In genomic region chr11:81270686-81271085, GRCh38 we compare ENCODE assay signal across 27 cellular contexts.
"Had no signal": no experiment of that assay in that cellular context is flagged by ENCODE, and none has a peak within 500 bp of the region (broad histone marks: within the 10 kb centered on the region; RNA-seq: fewer than 3 reads in every experiment).

No MANE protein-coding gene starts in this region.

- DNase-seq: stimulated activated CD4-positive, alpha-beta T cell treated with anti-CD3 and anti-CD28 coated beads, Interleukin-2, amount 100 ng/mL, for 48 hours; stimulated activated CD4-positive, alpha-beta T cell treated with anti-CD3 and anti-CD28 coated beads, Interleukin-4, amount 100 ng/mL, for 1 hour; stimulated activated CD4-positive, alpha-beta T cell treated with anti-CD3 and anti-CD28 coated beads, Interleukin-4, amount 100 ng/mL, for 24 hours; stimulated activated CD4-positive, alpha-beta T cell treated with anti-CD3 and anti-CD28 coated beads, Interleukin-4, amount 100 ng/mL, for 4 hours; stimulated activated CD8-positive, alpha-beta memory T cell treated with anti-CD3 and anti-CD28 coated beads, Interleukin-4, amount 100 ng/mL, for 48 hours; stimulated activated naive B cell treated with anti-CD40 and anti-IgM and Interleukin-4, amounts not matched to agents 10 μg/mL and 1 μg/mL and 100 μg/mL, for 72 hours; stimulated activated naive CD4-positive, alpha-beta T cell; stimulated activated naive CD4-positive, alpha-beta T cell treated with Interleukin-2 at 50 U/mL for 16 hours; stimulated activated naive CD8-positive, alpha-beta T cell treated with anti-CD3 and anti-CD28 coated beads, Interleukin-15, amount 100 ng/mL, for 72 hours; stimulated activated naive CD8-positive, alpha-beta T cell treated with anti-CD3 and anti-CD28 coated beads, Interleukin-15, Interleukin-2, amounts not matched to agents 100 U/mL and 50 U/mL, for 24 hours; stomach; substantia nigra; testis; thyroid gland; tibial artery; transverse colon; trophoblast cell; upper lobe of left lung; upper lobe of right lung; uterus had no signal

- H3K4me3 ChIP-seq: stomach, suprapubic skin, testis, thoracic aorta, thyroid gland, tibial artery, tibial nerve, transverse colon, upper lobe of left lung, upper lobe of right lung, uterus, vagina had no signal

- H3K27ac ChIP-seq: stomach, suprapubic skin, testis, thoracic aorta, thyroid gland, tibial artery, tibial nerve, transverse colon, upper lobe of left lung, upper lobe of right lung, uterus, vagina had no signal

- ATAC-seq: stimulated activated effector memory CD8-positive, alpha-beta T cell treated with anti-CD3 and anti-CD28 coated beads, Interleukin-12 subunit alpha, Interleukin-12 subunit beta, amount 100 ng/mL, for 72 hours; stimulated activated memory B cell treated with anti-CD40 and anti-IgM and Interleukin-4, amounts not matched to agents 10 μg/mL and 1 μg/mL and 100 μg/mL, for 72 hours; stimulated activated naive B cell treated with anti-CD40 and anti-IgM and Interleukin-4, amounts not matched to agents 10 μg/mL and 1 μg/mL and 100 μg/mL, for 72 hours; stimulated activated naive CD8-positive, alpha-beta T cell treated with anti-CD3 and anti-CD28 coated beads, Interleukin-15, amount 100 ng/mL, for 72 hours; stimulated activated naive CD8-positive, alpha-beta T cell treated with anti-CD3 and anti-CD28 coated beads, Interleukin-15, Interleukin-2, amounts not matched to agents 100 U/mL and 50 U/mL, for 24 hours; upper lobe of right lung had no signal

- H3K27me3 ChIP-seq: stomach, suprapubic skin, testis, thyroid gland, tibial artery, tibial nerve, transverse colon, upper lobe of left lung, upper lobe of right lung, uterus, vagina had no signal

- H3K4me1 ChIP-seq: stomach, suprapubic skin, testis, thyroid gland, tibial artery, tibial nerve, transverse colon, upper lobe of left lung, upper lobe of right lung, uterus, vagina had no signal

- FAIRE-seq: urothelium cell line had no signal

- H3K36me3 ChIP-seq: stomach, suprapubic skin, thoracic aorta, thyroid gland, tibial artery, tibial nerve, transverse colon, upper lobe of left lung, upper lobe of right lung, uterus, vagina had no signal

- H3K9me3 ChIP-seq: stomach, suprapubic skin, testis, thoracic aorta, thyroid gland, tibial artery, tibial nerve, transverse colon, upper lobe of left lung, upper lobe of right lung, uterus, vagina had no signal
